ENCODE assay signal across 13 cellular contexts in the genomic region with DNA sequence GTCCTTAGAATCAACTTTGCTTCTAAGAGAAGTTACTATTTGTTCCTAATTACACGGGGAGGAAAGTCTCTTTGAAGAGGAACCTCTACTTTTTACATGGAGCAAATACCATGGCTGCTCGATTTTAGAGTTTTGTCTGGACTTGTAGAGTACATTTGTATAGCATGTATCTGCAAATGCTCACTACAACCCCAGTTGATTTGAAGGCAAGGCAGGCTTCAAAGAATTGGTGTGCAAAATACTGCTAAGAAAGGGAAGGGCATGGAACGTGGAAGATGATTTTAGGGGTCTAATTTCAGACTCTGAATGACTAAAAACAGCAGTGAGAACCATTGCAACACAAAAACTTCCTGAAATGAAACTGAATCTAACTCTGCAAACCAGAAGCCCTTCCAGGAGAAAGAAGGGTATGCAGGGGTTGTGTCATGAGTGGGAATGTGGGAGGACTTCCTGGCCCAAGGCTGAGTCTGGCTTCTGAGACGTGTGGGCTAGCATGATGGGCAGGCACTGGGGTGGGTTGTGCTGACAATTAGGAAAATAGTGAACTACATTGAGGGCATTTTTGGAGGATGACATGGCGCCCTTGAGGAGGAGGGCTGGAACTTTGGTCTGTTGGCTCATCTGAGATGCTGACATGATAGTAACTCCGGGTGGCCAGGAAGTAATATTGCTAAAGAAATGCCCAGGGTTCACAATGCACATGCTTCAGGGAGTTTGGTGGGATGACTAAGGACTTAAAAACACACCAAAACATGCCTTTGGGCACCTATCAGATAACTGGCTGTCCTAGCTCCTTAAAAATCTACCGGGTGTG. TPM values are rescaled to one million over a fixed set of nuclear protein-coding genes. Genes with fewer than 3 reads are reported as not detected.
A peak's percentile ranks its signal among the peaks of the same experiment; 100 is the strongest.
DNase-seq lines count a peak whose midpoint lies in the region; ATAC-seq, FAIRE-seq and TF ChIP-seq lines count a peak whose summit lies in the region.
"Had no signal": no experiment of that assay in that cellular context is flagged by ENCODE, and none has a peak within 500 bp of the region (broad histone marks: within the 10 kb centered on the region; RNA-seq: fewer than 3 reads in every experiment).

No MANE protein-coding gene starts in this region.

- H3K27ac ChIP-seq in IMR-90 (ENCODE audit: insufficient read depth, low read length) (peak overlapping the region; percentile 25; the same call in 1 of the 2 replicates), brain microvascular endothelial cell (no peak overlapping the region), mesendoderm (ENCODE audit: low read depth, low read length) (no peak overlapping the region)

- FAIRE-seq in H54 (lab: Jason Lieb, UNC) = no peak
- FAIRE-seq: TTC549 had no signal

- TF ChIP-seq RAD21 in IMR-90 (IDR thresholded peaks at IDR 0.05; ENCODE audit: low read length) = no peak

- H2BK5ac ChIP-seq in IMR-90 (ENCODE audit: low read depth, low read length, poor library complexity, severe bottlenecking) (peak overlapping the region; percentile 76), mesendoderm (ENCODE audit: low read length) (no peak overlapping the region)

- H3K4me3 ChIP-seq in IMR-90 (ENCODE audit: insufficient read depth, low read depth, low read length) (no peak overlapping the region), brain microvascular endothelial cell (ENCODE audit: low read depth, low read length) (no peak overlapping the region), mesendoderm (ENCODE audit: low read length) (no peak overlapping the region)

- H4K5ac ChIP-seq in IMR-90 (ENCODE audit: low read depth, low read length) = peak overlapping the region; percentile 65
- H4K5ac ChIP-seq in mesendoderm (ENCODE audit: low read length) = no peak overlapping the region

- DNase-seq in AG08396 (ENCODE audit: low spot score) = peak; percentile 73
- DNase-seq in IMR-90 = peak; percentile 76
- DNase-seq in brain microvascular endothelial cell = peak; percentile 70
- DNase-seq in mesendoderm = peak; percentile 30
- DNase-seq in NCI-H187 (lab: John Stamatoyannopoulos, UW) = no peak
- no peak for DNase-seq in H54 (ENCODE audit: insufficient read length, low spot score)
- DNase-seq: activated naive CD4-positive, alpha-beta T cell treated with anti-CD3 and anti-CD28 coated beads, Interleukin-2, amount 50 U/mL, for 16 hours; naive B cell; NCI-H446 treated with DMSO at 0.1 percent for 48 hours had no signal

- H3K56ac ChIP-seq in IMR-90 (ENCODE audit: extremely low read depth, insufficient read depth, low read length) = no peak overlapping the region
- no peak overlapping the region for H3K56ac ChIP-seq in mesendoderm (ENCODE audit: low read length)

- in situ Hi-C loops in IMR-90 (cut with MboI; ENCODE audit: low sequenced_read_pairs) (no loop called here), brain microvascular endothelial cell (cut with HindIII; ENCODE audit: low pct_ligation_motif_present, low sequenced_read_pairs) (no loop called here)

- H3K9me3 ChIP-seq in IMR-90 (ENCODE audit: control insufficient read depth, insufficient read depth, low read length) = peaks cover 2% of the 10 kb centered on the region; the same call in 1 of the 2 replicates

- 0% methylated on average over 1 of the region's 7 CpGs; no CpG with 5 or more reads in 1 of the 2 experiments for WGBS in IMR-90 (ENCODE audit: extremely low coverage in 2 of 2, insufficient read length in 1 of 2), 2 experiments
- no CpG with 5 or more reads among the region's 7 CpGs for WGBS in mesendoderm (ENCODE audit: extremely low coverage, insufficient coverage, low lambda C conversion rate)

- H4K20me1 ChIP-seq in IMR-90 (ENCODE audit: insufficient read depth, low read length) = no peaks in the 10 kb centered on the region

- no peak overlapping the region for H3K9ac ChIP-seq in IMR-90 (ENCODE audit: low read depth, low read length)
- no peak overlapping the region for H3K9ac ChIP-seq in mesendoderm (ENCODE audit: low read length)

- peak overlapping the region; percentile 37; the same call in 1 of the 2 replicates for H3K4me2 ChIP-seq in IMR-90 (ENCODE audit: low read depth, low read length)
- H3K4me2 ChIP-seq in mesendoderm (ENCODE audit: low read length) = no peak overlapping the region

- TF ChIP-seq CTCF in IMR-90 (conservative IDR thresholded peaks at IDR 0.05; ENCODE audit: low read depth, low read length) = no peak
- TF ChIP-seq CTCF in brain microvascular endothelial cell (IDR thresholded peaks at IDR 0.05; ENCODE audit: low read depth, low read length, missing control alignments) = no peak

- no peak for TF ChIP-seq POLR2A in IMR-90 (IDR thresholded peaks at IDR 0.05; ENCODE audit: low read depth, low read length)
- TF ChIP-seq POLR2A in H54 (IDR thresholded peaks at IDR 0.05; ENCODE audit: low read depth, low read length) = no peak

- H4K91ac ChIP-seq in IMR-90 (ENCODE audit: insufficient read depth, low read depth, low read length) = peak overlapping the region; percentile 45; the same call in 1 of the 2 replicates

- H2AK9ac ChIP-seq in IMR-90 (replicated peaks; ENCODE audit: low read depth, low read length, poor library complexity) = no peak overlapping the region

- peak overlapping the region; percentile 62; the same call in 1 of the 2 replicates for H3K4ac ChIP-seq in IMR-90 (ENCODE audit: low read depth, low read length)
- H3K4ac ChIP-seq in mesendoderm (ENCODE audit: low read depth, low read length) = no peak overlapping the region

- H3K27me3 ChIP-seq in IMR-90 (ENCODE audit: control insufficient read depth, insufficient read depth, low read length) (no peaks in the 10 kb centered on the region; the same call in none of the 2 replicates), brain microvascular endothelial cell (replicated peaks) (no peaks in the 10 kb centered on the region), mesendoderm (ENCODE audit: insufficient read depth, low read length, poor library complexity) (no peaks in the 10 kb centered on the region)

- no TSS peak for BruUV-seq in IMR-90 (replicated peaks; lab: Mats Ljungman, UMichigan)

- H3K23ac ChIP-seq in IMR-90 (ENCODE audit: low read depth, low read length) (peak overlapping the region; percentile 28; the same call in 1 of the 2 replicates), mesendoderm (ENCODE audit: low read length) (no peak overlapping the region)

- peak; percentile 67 for ATAC-seq in IMR-90 (ENCODE audit: low read depth)
- ATAC-seq in HG03159 (IDR thresholded peaks at IDR 0.05; ENCODE audit: unreplicated experiment) = no peak
- no peak for ATAC-seq in HG02885 (IDR thresholded peaks at IDR 0.05; ENCODE audit: poor library complexity, unreplicated experiment)
- ATAC-seq: HCT116 had no signal

- H2AK5ac ChIP-seq in IMR-90 (ENCODE audit: low read depth, low read length) (no peak overlapping the region), mesendoderm (ENCODE audit: low read length) (no peak overlapping the region)

- H3K18ac ChIP-seq in IMR-90 (ENCODE audit: low read depth, low read length) = peak overlapping the region; percentile 92
- H3K18ac ChIP-seq in mesendoderm (ENCODE audit: low read length) = no peak overlapping the region

- 0 out of 3 replicates have a peak overlapping the region, but pooled peaks have one; percentile 24 for H2BK15ac ChIP-seq in IMR-90 (ENCODE audit: low read depth, low read length)
- no peak overlapping the region for H2BK15ac ChIP-seq in mesendoderm (replicated peaks; ENCODE audit: low read depth)

- H3K79me2 ChIP-seq in mesendoderm (ENCODE audit: control insufficient read depth, insufficient read depth, low read length) = no peaks in the 10 kb centered on the region

- H3K14ac ChIP-seq in IMR-90 (replicated peaks; ENCODE audit: low read depth, low read length) = peak overlapping the region; percentile 37; the same call in 1 of the 2 replicates

- 0 out of 2 replicates have a peak, but pooled peaks cover 3% of the 10 kb centered on the region for H3K9me1 ChIP-seq in IMR-90 (ENCODE audit: insufficient read depth, low read length)

- peak overlapping the region; percentile 63; the same call in 1 of the 2 replicates for H2BK120ac ChIP-seq in IMR-90 (ENCODE audit: low read depth, low read length)
- H2BK120ac ChIP-seq in mesendoderm (ENCODE audit: low read depth, low read length) = no peak overlapping the region

- CTCF ChIA-PET in IMR-90 (lab: Yijun Ruan, JAX) = no interaction called here

- peak overlapping the region; percentile 12 to 76; a peak in 3 of 4 replicates for H4K8ac ChIP-seq in IMR-90 (ENCODE audit: low read depth in 2 of 2, low read length in 2 of 2)
- no peak overlapping the region for H4K8ac ChIP-seq in mesendoderm (ENCODE audit: low read depth, low read length)

- dilution Hi-C loops in IMR-90 (cut with HindIII; ENCODE audit: low sequenced_read_pairs, unreplicated experiment) = no loop called here

- peaks cover 21% of the 10 kb centered on the region for H3K4me1 ChIP-seq in IMR-90 (ENCODE audit: control insufficient read depth, insufficient read depth, low read length)
- H3K4me1 ChIP-seq in mesendoderm (ENCODE audit: control insufficient read depth, low read depth, low read length) = no peaks in the 10 kb centered on the region

- intact Hi-C loops in IMR-90 (cut with micrococcal nuclease) = no loop called here

- H2BK20ac ChIP-seq in IMR-90 (ENCODE audit: low read depth, low read length) = peak overlapping the region; percentile 70; the same call in 1 of the 2 replicates

- no peaks in the 10 kb centered on the region for H3K36me3 ChIP-seq in IMR-90 (ENCODE audit: control insufficient read depth, insufficient read depth, low read length)
- H3K36me3 ChIP-seq in brain microvascular endothelial cell (replicated peaks) = no peaks in the 10 kb centered on the region
- no peaks in the 10 kb centered on the region for H3K36me3 ChIP-seq in mesendoderm (ENCODE audit: control insufficient read depth, insufficient read depth, low read length)

- POLR2A ChIA-PET in IMR-90 (lab: Charles Lee; ENCODE audit: unreplicated experiment) = no interaction called here

- no peaks in the 10 kb centered on the region for H3K79me1 ChIP-seq in IMR-90 (ENCODE audit: low read depth in 1 of 2, low read length in 2 of 2)
- H3K79me1 ChIP-seq in mesendoderm (ENCODE audit: low read length) = no peaks in the 10 kb centered on the region

- H2AFZ ChIP-seq in IMR-90 (replicated peaks; ENCODE audit: low read length, poor library complexity) = peak overlapping the region; percentile 54

TF ChIP-seq in IMR-90, 13 proteins besides CTCF, POLR2A, EP300 and RAD21 (continues in another document):
- TF ChIP-seq MAZ (IDR thresholded peaks at IDR 0.05; ENCODE audit: borderline replicate concordance, low read depth, low read length) (0 out of 2 replicates have a peak, but pooled peaks have one; percentile 12), BHLHE40 (IDR thresholded peaks at IDR 0.05; ENCODE audit: low read depth, low read length) (peak; percentile 39; the same call in 1 of the 2 replicates), MXI1 (IDR thresholded peaks at IDR 0.05; ENCODE audit: borderline replicate concordance, low read depth, low read length) (0 out of 2 replicates have a peak, but pooled peaks have one; percentile 24)

RNA-seq across cellular contexts. Expression of a gene that starts 18.9 kb away (rescaled TPM):
- total RNA-seq in IMR-90 (2012; rRNA removed) = not detected in 2 replicates
- not detected in 2 replicates for polyA plus RNA-seq in IMR-90 (2012; rRNA removed)
- polyA plus RNA-seq in IMR-90 (2012; cell fraction: cytosol; rRNA removed) = 0.03 TPM in 1 of 2 replicates, not detected in the other
- 0.14 TPM in 1 of 2 replicates, not detected in the other for polyA plus RNA-seq in IMR-90 (2012; cell fraction: nucleus; rRNA removed; ENCODE audit: low replicate concordance)
- polyA plus RNA-seq in mesendoderm (2013, experiment 1 of 2) = 0.11 TPM
- 0.25 TPM for polyA plus RNA-seq in mesendoderm (2013, experiment 2 of 2)

Comparison
In these comparisons a context has a peak if more than half of its experiments do, and no peak if none do; other contexts are left out.
1. DNase-seq: peak in AG08396 (single experiment), IMR-90 (single experiment), brain microvascular endothelial cell (single experiment) and mesendoderm (single experiment); none in NCI-H187 (0 of 2) and H54 (single experiment).